ENCODE assay signal across 8 cellular contexts in genomic region chr6:119349041-119349340, GRCh38. TPM values are rescaled to one million over a fixed set of nuclear protein-coding genes. Genes with fewer than 3 reads are reported as not detected.
DNase-seq lines count a peak whose midpoint lies in the region; ATAC-seq and TF ChIP-seq lines count a peak whose summit lies in the region.

No MANE protein-coding gene starts in this region.

- peaks cover 4 to 30% of the 10 kb centered on the region in 2 donors for H3K4me1 ChIP-seq in muscle layer of duodenum (ENCODE audit: control insufficient read depth in 1 of 2, insufficient read depth in 2 of 2, low read length in 2 of 2)

- DNase-seq in AG08395 (ENCODE audit: low spot score) (peak; percentile 12), dorsolateral prefrontal cortex (no peak), occipital lobe (lab: John Stamatoyannopoulos, UW) (no peak), NOMO-1 treated with DMSO at 0.1 percent for 48 hours (lab: John Stamatoyannopoulos, UW; ENCODE audit: unreplicated experiment) (no peak), SIG-M5 (lab: John Stamatoyannopoulos, UW) (no peak)

- no peaks in the 10 kb centered on the region for H3K9me3 ChIP-seq in KOPT-K1 (ENCODE audit: insufficient read depth, low read length, poor library complexity, severe bottlenecking)
- H3K9me3 ChIP-seq in muscle layer of duodenum (ENCODE audit: control insufficient read depth in 1 of 2, low read length in 2 of 2): no peaks in the 10 kb centered on the region

- H3K4me3 ChIP-seq in dorsolateral prefrontal cortex (peak overlapping the region; percentile 60 to 96 (median 85)), muscle layer of duodenum (ENCODE audit: low read depth in 1 of 2, low read length in 2 of 2) (peak overlapping the region; percentile 75 to 99)

- H3K36me3 ChIP-seq in KOPT-K1 (ENCODE audit: insufficient read depth, low read length) (peaks cover 16% of the 10 kb centered on the region; the same call in 1 of the 2 replicates), muscle layer of duodenum (ENCODE audit: control insufficient read depth in 1 of 2, insufficient read depth in 2 of 2, low read length in 2 of 2) (no peaks in the 10 kb centered on the region)

- H3K27ac ChIP-seq in KOPT-K1 (ENCODE audit: low read depth, low read length, poor library complexity, severe bottlenecking) (peak overlapping the region; percentile 90), dorsolateral prefrontal cortex (peak overlapping the region in 48 of 59 donors; percentile 23 to 95 (median 86)), muscle layer of duodenum (ENCODE audit: low read length) (peak overlapping the region; percentile 45)

- ATAC-seq in GM19324 (IDR thresholded peaks at IDR 0.05; ENCODE audit: low FRiP score, unreplicated experiment): peak; percentile 1

- intact Hi-C loops in dorsolateral prefrontal cortex (cut with DNase I): loop anchor here (5.0 kb wide), 1 partner anchor 202 kb away; no protein-coding TSS in a partner anchor

- H3K27me3 ChIP-seq in dorsolateral prefrontal cortex: peaks cover 0 to 55% (median 0%) of the 10 kb centered on the region in 45 donors
- H3K27me3 ChIP-seq in muscle layer of duodenum (ENCODE audit: low read depth, low read length): no peaks in the 10 kb centered on the region

- no peak for TF ChIP-seq CTCF in dorsolateral prefrontal cortex (IDR thresholded peaks at IDR 0.05 in 54 of 56, conservative IDR thresholded peaks at IDR 0.05 in 2 of 56; ENCODE audit: low read depth in 1 of 56, partially characterized antibody in 56 of 56)

RNA-seq across cellular contexts. Expression of gene MAN1A1, which starts 0.6 kb away (rescaled TPM):
- 10 to 100 TPM in 106 of 120 experiments, 1 to 10 TPM in 14; 5.8 to 40.2 (median 14.5) TPM for total RNA-seq in dorsolateral prefrontal cortex
- 24.0 TPM for total RNA-seq in occipital lobe
